Comparison of ENCODE assay signal across 8 cellular contexts in genomic region chr3:190586631-190587000, GRCh38.
DNase-seq lines count a peak whose midpoint lies in the region; TF ChIP-seq lines count a peak whose summit lies in the region.

No MANE protein-coding gene starts in this region.

- no peaks in the 10 kb centered on the region for H3K9me2 ChIP-seq in GM23248 (ENCODE audit: insufficient read depth)

- intact Hi-C loops in mammary epithelial cell (cut with micrococcal nuclease) = loop anchor here (1.0 to 5.0 kb wide), 2 partner anchors 54 to 73 kb away; no protein-coding TSS in a partner anchor

- peak overlapping the region; percentile 54 for H3K4me3 ChIP-seq in GM23248
- H3K4me3 ChIP-seq in mammary epithelial cell (replicated peaks in 1 of 3; ENCODE audit: insufficient read depth in 1 of 3, low read depth in 2 of 3, low read length in 3 of 3) = peak overlapping the region in 1 of 3 experiments; percentile 28
- H3K4me3 ChIP-seq in parathyroid adenoma (ENCODE audit: low read depth, low read length) = no peak overlapping the region

- WGBS in GM23248 (ENCODE audit: low coverage in 1 of 2, low lambda C conversion rate in 2 of 2, missing lambda C conversion rate in 2 of 2), 2 experiments = 3 to 7% methylated on average over 4 of the region's 4 CpGs
- 19% methylated on average over 4 of the region's 4 CpGs for WGBS in mammary epithelial cell (ENCODE audit: low coverage, missing lambda C conversion rate)

- H3F3A ChIP-seq in GM23248 (ENCODE audit: insufficient read depth) = peaks cover 24% of the 10 kb centered on the region

- H2AFZ ChIP-seq in GM23248 (peak overlapping the region; percentile 36), mammary epithelial cell (ENCODE audit: low read depth, low read length) (peak overlapping the region; percentile 44), parathyroid adenoma (peak overlapping the region; percentile 30)

- H3K9me3 ChIP-seq in GM23248 (ENCODE audit: low read depth) (no peaks in the 10 kb centered on the region), mammary epithelial cell (replicated peaks; ENCODE audit: insufficient read depth, low read length) (no peaks in the 10 kb centered on the region), parathyroid adenoma (ENCODE audit: control insufficient read depth, low read length) (no peaks in the 10 kb centered on the region)

- dilution Hi-C loops in mammary epithelial cell (cut with HindIII; ENCODE audit: low sequenced_read_pairs) = no loop called here

- CTCF ChIA-PET in mammary epithelial cell (lab: Charles Lee; ENCODE audit: low non-redundant PET) = interaction anchor here (0.7 kb wide), 1 partner anchor 65 kb away, joined by 3 read pairs; no protein-coding TSS in a partner anchor

- peak overlapping the region; percentile 57 for H3K4me2 ChIP-seq in GM23248 (ENCODE audit: unreplicated experiment)
- H3K4me2 ChIP-seq in mammary epithelial cell (ENCODE audit: insufficient read depth, low read depth, low read length) = peak overlapping the region; percentile 72
- H3K4me2 ChIP-seq in parathyroid adenoma (ENCODE audit: low read length) = peak overlapping the region; percentile 10

- H3K36me3 ChIP-seq in GM23248 (ENCODE audit: low read depth) (no peaks in the 10 kb centered on the region), mammary epithelial cell (ENCODE audit: insufficient read depth, low read length) (peaks cover 6% of the 10 kb centered on the region), parathyroid adenoma (ENCODE audit: control insufficient read depth, insufficient read depth, low read length) (no peaks in the 10 kb centered on the region)

- peaks cover 31% of the 10 kb centered on the region for H3K79me2 ChIP-seq in GM23248 (ENCODE audit: insufficient read depth)
- H3K79me2 ChIP-seq in mammary epithelial cell (ENCODE audit: insufficient read depth, low read length) = peaks cover 69% of the 10 kb centered on the region
- no peaks in the 10 kb centered on the region for H3K79me2 ChIP-seq in parathyroid adenoma

- in situ Hi-C loops in GM23248 (cut with MboI) (no loop called here), mammary epithelial cell (cut with MboI; ENCODE audit: low sequenced_read_pairs in 2 of 2) (no loop called here)

- H3K27me3 ChIP-seq in GM23248 (replicated peaks; ENCODE audit: insufficient read depth) (no peaks in the 10 kb centered on the region), mammary epithelial cell (ENCODE audit: insufficient read depth, low read length) (no peaks in the 10 kb centered on the region), parathyroid adenoma (ENCODE audit: control insufficient read depth, insufficient read depth, low read length) (no peaks in the 10 kb centered on the region)

- TF ChIP-seq CTCF in GM10266 (IDR thresholded peaks at IDR 0.05; ENCODE audit: control insufficient read depth, insufficient read depth, low read depth, missing control alignments) = no peak
- TF ChIP-seq CTCF in mammary epithelial cell (conservative IDR thresholded peaks at IDR 0.05 in 1 of 2, IDR thresholded peaks at IDR 0.05 in 1 of 2; ENCODE audit: extremely low read depth in 1 of 2, insufficient read depth in 1 of 2, low read depth in 1 of 2, low read length in 2 of 2) = no peak
- no peak for TF ChIP-seq CTCF in parathyroid adenoma (IDR thresholded peaks at IDR 0.05)

- H3K27ac ChIP-seq in GM23248 = peak overlapping the region; percentile 86
- H3K27ac ChIP-seq in mammary epithelial cell (ENCODE audit: insufficient read depth, low read depth, low read length) = peak overlapping the region; percentile 94
- no peak overlapping the region for H3K27ac ChIP-seq in parathyroid adenoma

- no TSS peak for BruUV-seq in mammary epithelial cell (replicated peaks; lab: Mats Ljungman, UMichigan)

- H3K4me1 ChIP-seq in GM23248 (ENCODE audit: insufficient read depth) = peaks cover 33% of the 10 kb centered on the region
- H3K4me1 ChIP-seq in mammary epithelial cell (ENCODE audit: insufficient read depth, low read length) = peaks cover 28% of the 10 kb centered on the region
- peaks cover 8% of the 10 kb centered on the region for H3K4me1 ChIP-seq in parathyroid adenoma

- DNase-seq in GM10266 (ENCODE audit: extremely low spot score) (peak; percentile 38), GM23248 (peak; percentile 92), NCI-H226 (peak; percentile 70), mammary epithelial cell (peak; percentile 91), DMS79 treated with DMSO at 0.1 percent for 48 hours (lab: John Stamatoyannopoulos, UW) (no peak), NCI-H2029 treated with DMSO at 0.1 percent for 48 hours (lab: John Stamatoyannopoulos, UW) (no peak), medulla oblongata (ENCODE audit: extremely low spot score) (no peak)

- H3K9ac ChIP-seq in GM23248 (peak overlapping the region; percentile 49), mammary epithelial cell (ENCODE audit: insufficient read depth, low read length) (peak overlapping the region; percentile 70), parathyroid adenoma (no peak overlapping the region)

- H4K20me1 ChIP-seq in GM23248 (ENCODE audit: insufficient read depth) = no peaks in the 10 kb centered on the region
- no peaks in the 10 kb centered on the region for H4K20me1 ChIP-seq in mammary epithelial cell (ENCODE audit: insufficient read depth, low read length)

Comparison
In these comparisons a context has a peak if more than half of its experiments do, and no peak if none do; other contexts are left out.
1. DNase-seq: peak in GM10266 (single experiment), GM23248 (single experiment), NCI-H226 (single experiment) and mammary epithelial cell (single experiment); none in DMS79 treated with DMSO at 0.1 percent for 48 hours (single experiment), NCI-H2029 treated with DMSO at 0.1 percent for 48 hours (single experiment) and medulla oblongata (single experiment).
2. H3K4me2 ChIP-seq: peak in every context shown above with its lines; median percentile 72 in mammary epithelial cell; 57 in GM23248; 10 in parathyroid adenoma.
3. Peak in every context shown above with its lines, with median percentiles within 50 percentile points of each other: H2AFZ ChIP-seq.